Comparison of ENCODE assay signal across 31 cellular contexts in the genomic region with DNA sequence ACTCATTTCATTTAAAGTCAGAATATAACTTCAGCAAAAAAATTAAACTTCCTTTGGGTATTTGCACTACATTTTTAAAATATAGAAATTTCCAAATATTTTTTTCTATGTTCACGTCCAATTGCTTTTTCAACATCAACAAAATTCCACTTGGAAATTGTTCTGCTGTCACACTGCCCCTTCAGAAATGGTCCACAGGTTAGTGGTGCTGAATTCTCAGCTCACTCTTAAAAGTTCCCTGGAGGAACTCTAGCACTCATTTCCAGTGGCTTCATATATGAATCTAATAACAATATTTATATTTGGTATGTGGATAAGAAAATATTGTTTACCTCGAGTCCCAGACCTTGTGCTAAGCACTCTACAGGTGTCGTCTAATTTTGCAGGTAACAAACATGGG. TPM values are rescaled to one million over a fixed set of nuclear protein-coding genes. Genes with fewer than 3 reads are reported as not detected.
"Had no signal": no experiment of that assay in that cellular context is flagged by ENCODE, and none has a peak within 500 bp of the region (broad histone marks: within the 10 kb centered on the region; RNA-seq: fewer than 3 reads in every experiment).

No MANE protein-coding gene starts in this region.

- H3K4me3 ChIP-seq: ascending aorta, body of pancreas, PC-9, SJSA1 had no signal

- H3K4me1 ChIP-seq: ascending aorta, body of pancreas had no signal

- H3K4me3 Mint-ChIP-seq: activated CD4-positive, alpha-beta T cell treated with anti-CD3 and anti-CD28 coated beads, Interleukin-2, amount 10 ng/mL, durations not matched to agents 24 days and 14 days; activated CD8-positive, alpha-beta T cell treated with anti-CD3 and anti-CD28 coated beads for 36 hours; activated naive CD4-positive, alpha-beta T cell treated with anti-CD3 and anti-CD28 coated beads, Interleukin-2, amount 50 U/mL, for 24 hours; activated naive CD8-positive, alpha-beta T cell treated with anti-CD3 and anti-CD28 coated beads, Interleukin-2, amount 10 ng/mL, durations not matched to agents 7 days and 5 days; activated T-cell treated with anti-CD3 and anti-CD28 coated beads, Interleukin-2, amount 50 U/mL, for 24 hours had no signal

- H3K27ac ChIP-seq: ascending aorta, body of pancreas, PC-9, SJSA1 had no signal

- H3K9me3 Mint-ChIP-seq: activated CD4-positive, alpha-beta T cell treated with anti-CD3 and anti-CD28 coated beads, Interleukin-2, amount 10 ng/mL, durations not matched to agents 24 days and 14 days; activated CD8-positive, alpha-beta T cell treated with anti-CD3 and anti-CD28 coated beads for 36 hours; activated naive CD4-positive, alpha-beta T cell treated with anti-CD3 and anti-CD28 coated beads, Interleukin-2, amount 50 U/mL, for 24 hours; activated naive CD8-positive, alpha-beta T cell treated with anti-CD3 and anti-CD28 coated beads, Interleukin-2, amount 10 ng/mL, durations not matched to agents 7 days and 5 days; activated T-cell treated with anti-CD3 and anti-CD28 coated beads, Interleukin-2, amount 50 U/mL, for 24 hours; activated T-helper 2 cell treated with anti-CD3 and anti-CD28 coated beads, Interferon-gamma antibody, Interleukin-2, Interleukin-4, amounts not matched to agents 10 μg/mL and 5 μg/mL and 100 μg/mL, durations not matched to agents 14 hours and 24 hours and 36 hours had no signal

- H3K27me3 ChIP-seq: ascending aorta, body of pancreas, SJSA1 had no signal

- H3K27me3 Mint-ChIP-seq: activated CD8-positive, alpha-beta T cell treated with anti-CD3 and anti-CD28 coated beads for 36 hours; activated naive CD4-positive, alpha-beta T cell treated with anti-CD3 and anti-CD28 coated beads, Interleukin-2, amount 50 U/mL, for 24 hours; activated T-cell treated with anti-CD3 and anti-CD28 coated beads, Interleukin-2, amount 50 U/mL, for 24 hours had no signal

- H3K9me3 ChIP-seq: ascending aorta, body of pancreas, SJSA1 had no signal

- H3K36me3 ChIP-seq: ascending aorta, SJSA1 had no signal

- H2AFZ ChIP-seq: PC-9 had no signal

- H3K27ac Mint-ChIP-seq: activated CD4-positive, alpha-beta T cell treated with anti-CD3 and anti-CD28 coated beads, Interleukin-2, amount 10 ng/mL, durations not matched to agents 24 days and 14 days; activated CD8-positive, alpha-beta T cell treated with anti-CD3 and anti-CD28 coated beads for 36 hours; activated naive CD4-positive, alpha-beta T cell treated with anti-CD3 and anti-CD28 coated beads, Interleukin-2, amount 50 U/mL, for 24 hours; activated naive CD8-positive, alpha-beta T cell treated with anti-CD3 and anti-CD28 coated beads, Interleukin-2, amount 10 ng/mL, durations not matched to agents 7 days and 5 days; activated T-cell treated with anti-CD3 and anti-CD28 coated beads, Interleukin-2, amount 50 U/mL, for 24 hours; activated T-helper 2 cell treated with anti-CD3 and anti-CD28 coated beads, Interferon-gamma antibody, Interleukin-2, Interleukin-4, amounts not matched to agents 10 μg/mL and 5 μg/mL and 100 μg/mL, durations not matched to agents 14 hours and 24 hours and 36 hours had no signal

- DNase-seq: activated CD4-positive, alpha-beta T cell treated with anti-CD3 and anti-CD28 coated beads, Interleukin-2, amount 10 ng/mL, durations not matched to agents 24 days and 14 days; activated CD4-positive, alpha-beta T cell treated with anti-CD3 and anti-CD28 coated beads, Interleukin-2, amount 50 U/mL, for 4 hours; activated CD8-positive, alpha-beta T cell treated with anti-CD3 and anti-CD28 coated beads for 36 hours; activated gamma-delta T cell; activated naive CD4-positive, alpha-beta T cell treated with Interleukin-2 at 50 U/mL for 16 hours; activated naive CD8-positive, alpha-beta T cell treated with anti-CD3 and anti-CD28 coated beads, Interleukin-2, amount 10 ng/mL, durations not matched to agents 7 days and 5 days; activated T-cell treated with anti-CD3 and anti-CD28 coated beads, Interleukin-2, amount 50 U/mL, for 24 hours; amygdala; body of pancreas; central memory CD4-positive, alpha-beta T cell; Kasumi-1; KG1; MM.1S; NCI-H1092; NCI-H1436 treated with DMSO at 0.1 percent for 48 hours; NCI-H1694 treated with DMSO at 0.1 percent for 48 hours; NCI-H2029; NCI-H510A; NCI-H526; NCI-H748 treated with DMSO at 0.1 percent for 48 hours; NK-92 treated with Interleukin-12 subunit alpha and Interleukin-12 subunit beta, amount 100 ng/mL, for 24 hours; PC-9; SHP77; SW 1271; T-helper 1 cell; T-helper 2 cell; T-helper 9 cell had no signal

- ATAC-seq: activated CD8-positive, alpha-beta T cell treated with anti-CD3 and anti-CD28 coated beads for 36 hours; body of pancreas had no signal

- H3K4me1 Mint-ChIP-seq: activated CD4-positive, alpha-beta T cell treated with anti-CD3 and anti-CD28 coated beads, Interleukin-2, amount 10 ng/mL, durations not matched to agents 24 days and 14 days; activated naive CD4-positive, alpha-beta T cell treated with anti-CD3 and anti-CD28 coated beads, Interleukin-2, amount 50 U/mL, for 24 hours; activated naive CD8-positive, alpha-beta T cell treated with anti-CD3 and anti-CD28 coated beads, Interleukin-2, amount 10 ng/mL, durations not matched to agents 7 days and 5 days had no signal

- H3K4me2 ChIP-seq: PC-9 had no signal

- H3K36me3 Mint-ChIP-seq: activated naive CD4-positive, alpha-beta T cell treated with anti-CD3 and anti-CD28 coated beads, Interleukin-2, amount 50 U/mL, for 24 hours; activated naive CD8-positive, alpha-beta T cell treated with anti-CD3 and anti-CD28 coated beads, Interleukin-2, amount 10 ng/mL, durations not matched to agents 7 days and 5 days had no signal

RNA-seq across cellular contexts. Expression of a gene that starts 27.4 kb away (rescaled TPM):
- total RNA-seq: SJSA1 had no signal
